ENCODE assay signal across 8 cellular contexts in the genomic region with DNA sequence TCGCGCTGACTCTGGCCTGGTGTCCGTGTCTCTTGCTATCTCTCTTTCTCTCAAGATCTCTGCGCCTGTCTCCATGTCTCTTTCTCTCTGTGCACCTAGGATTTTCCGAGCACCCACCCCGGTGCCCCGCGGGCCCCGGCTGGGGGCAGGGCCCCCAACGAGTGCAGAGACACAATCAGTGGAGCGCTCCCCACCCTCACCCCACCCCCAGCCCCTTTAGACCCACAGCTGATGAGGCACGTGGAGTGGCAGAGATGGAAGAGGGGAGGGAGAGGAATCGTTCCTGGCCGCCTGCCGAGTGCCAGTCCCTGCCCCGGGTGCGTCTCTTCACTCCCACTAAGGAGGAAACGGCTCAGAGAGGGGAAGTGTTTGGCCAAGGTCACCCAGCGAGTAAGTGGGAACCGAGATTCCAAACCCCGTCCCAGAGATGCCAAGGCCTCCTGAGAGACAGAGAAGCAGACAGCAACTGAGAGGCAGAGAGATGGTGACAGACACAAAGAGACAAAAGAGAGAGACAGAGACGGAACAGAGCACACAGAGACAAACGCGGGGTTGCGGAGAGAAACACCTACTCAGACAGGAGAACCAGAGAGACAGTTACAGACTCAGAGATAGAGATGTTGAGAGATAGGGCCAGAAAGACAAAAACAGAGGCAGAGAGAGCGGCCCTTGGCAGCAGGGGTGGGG. TPM values are rescaled to one million over a fixed set of nuclear protein-coding genes. Genes with fewer than 3 reads are reported as not detected.
DNase-seq lines count a peak whose midpoint lies in the region; FAIRE-seq and TF ChIP-seq lines count a peak whose summit lies in the region.

No MANE protein-coding gene starts in this region.

- DNase-seq in NCI-H2171 treated with DMSO at 0.1 percent for 48 hours (lab: John Stamatoyannopoulos, UW) (peak; percentile 50), NCI-H2171 (lab: John Stamatoyannopoulos, UW) (no peak), HL-60 (ENCODE audit: low read depth in 1 of 2, low spot score in 1 of 2) (peak; percentile 50 to 61), SJSA1 (ENCODE audit: low read depth in 1 of 2, low spot score in 2 of 2) (peak; percentile 79 to 80), brain microvascular endothelial cell (no peak), islet precursor cell (peak; percentile 73), small intestine (peak; percentile 87), ecto neural progenitor cell (ENCODE audit: low spot score) (no peak)

- H3K4me3 ChIP-seq in HL-60 (replicated peaks; ENCODE audit: insufficient read depth, low read length): peak overlapping the region; percentile 41
- H3K4me3 ChIP-seq in SJSA1: peak overlapping the region; percentile 74
- peak overlapping the region; percentile 65 for H3K4me3 ChIP-seq in brain microvascular endothelial cell (ENCODE audit: low read depth, low read length)
- H3K4me3 ChIP-seq in small intestine (ENCODE audit: low read depth in 1 of 2, low read length in 2 of 2): peak overlapping the region; percentile 91 to 95

- in situ Hi-C loops in brain microvascular endothelial cell (cut with HindIII; ENCODE audit: low pct_ligation_motif_present, low sequenced_read_pairs): no loop called here

- no peak for TF ChIP-seq CTCF in HL-60 (IDR thresholded peaks at IDR 0.05; ENCODE audit: insufficient read depth, low read length)
- no peak for TF ChIP-seq CTCF in brain microvascular endothelial cell (IDR thresholded peaks at IDR 0.05; ENCODE audit: low read depth, low read length, missing control alignments)

- H3K9me3 ChIP-seq in SJSA1 (replicated peaks) (no peaks in the 10 kb centered on the region), small intestine (ENCODE audit: control insufficient read depth, low read depth) (no peaks in the 10 kb centered on the region)

- WGBS in small intestine, 3 donors: 0 to 1% (median 0%) methylated on average over 21 to 26 of the region's 26 CpGs

- no peak for FAIRE-seq in small intestine (lab: Jason Lieb, UNC)

- peaks cover 52% of the 10 kb centered on the region for H3K4me1 ChIP-seq in SJSA1 (replicated peaks)
- peaks cover 5 to 14% of the 10 kb centered on the region in 2 donors for H3K4me1 ChIP-seq in small intestine (ENCODE audit: control insufficient read depth in 2 of 2, insufficient read depth in 1 of 2, low read depth in 1 of 2, low read length in 1 of 2)

- H3K27me3 ChIP-seq in HL-60 (ENCODE audit: insufficient read depth, poor library complexity, severe bottlenecking) (no peaks in the 10 kb centered on the region), SJSA1 (replicated peaks) (no peaks in the 10 kb centered on the region), brain microvascular endothelial cell (replicated peaks) (no peaks in the 10 kb centered on the region), small intestine (ENCODE audit: control insufficient read depth in 2 of 2, insufficient read depth in 2 of 2, low read length in 2 of 2) (no peaks in the 10 kb centered on the region)

- H3K36me3 ChIP-seq in SJSA1 (peaks cover 32% of the 10 kb centered on the region), brain microvascular endothelial cell (replicated peaks) (peaks cover 17% of the 10 kb centered on the region), small intestine (ENCODE audit: control insufficient read depth in 2 of 2, insufficient read depth in 2 of 2, low read length in 2 of 2) (peaks cover 0 to 5% of the 10 kb centered on the region in 2 donors)

- H3K27ac ChIP-seq in HL-60 (replicated peaks) (peak overlapping the region; percentile 72), SJSA1 (peak overlapping the region; percentile 65), brain microvascular endothelial cell (peak overlapping the region; percentile 70), small intestine (ENCODE audit: low read depth in 1 of 2, low read length in 1 of 2) (peak overlapping the region; percentile 95 to 98)

RNA-seq across cellular contexts. Expression of a gene that starts 0.6 kb away (rescaled TPM):
- 3.9 and 12.3 TPM in 2 replicates for total RNA-seq in SJSA1 (2014; rRNA removed; shearing (Covaris generic))
- polyA plus RNA-seq in small intestine: 100 to 1,000 TPM in 2 of 3 donors, 10 to 100 TPM in 1; 48.6 to 136 (median 106) TPM

RNA-seq across cellular contexts. Expression of a gene that starts 29.8 kb away (rescaled TPM):
- total RNA-seq in SJSA1 (2014; rRNA removed; shearing (Covaris generic)): not detected in 2 replicates
- 100 to 1,000 TPM in 2 of 3 donors, 10 to 100 TPM in 1; 67.6 to 162 (median 117) TPM for polyA plus RNA-seq in small intestine

RNA-seq across cellular contexts. Expression of a gene that starts 48.9 kb away (rescaled TPM):
- not detected in 2 replicates for total RNA-seq in SJSA1 (2014; rRNA removed; shearing (Covaris generic))
- polyA plus RNA-seq in small intestine: not detected

Comparison
In these comparisons a context has a peak if more than half of its experiments do, and no peak if none do; other contexts are left out.
1. DNase-seq: peak in NCI-H2171 treated with DMSO at 0.1 percent for 48 hours (single experiment), HL-60 (2 of 2), SJSA1 (2 of 2), islet precursor cell (single experiment) and small intestine (single experiment); none in NCI-H2171 (single experiment), brain microvascular endothelial cell (single experiment) and ecto neural progenitor cell (single experiment).
2. H3K4me3 ChIP-seq: peak in every context shown above with its lines; median percentile 93 in small intestine; 74 in SJSA1; 65 in brain microvascular endothelial cell; 41 in HL-60.
3. Peak in every context shown above with its lines, with median percentiles within 50 percentile points of each other: H3K27ac ChIP-seq.